ENCODE assay signal across 17 cellular contexts in genomic region chr9:131943397-131943796, GRCh38.
A peak's percentile ranks its signal among the peaks of the same experiment; 100 is the strongest.
DNase-seq lines count a peak whose midpoint lies in the region; ATAC-seq, FAIRE-seq and TF ChIP-seq lines count a peak whose summit lies in the region.
"Had no signal": no experiment of that assay in that cellular context is flagged by ENCODE, and none has a peak within 500 bp of the region (broad histone marks: within the 10 kb centered on the region; RNA-seq: fewer than 3 reads in every experiment).

No MANE protein-coding gene starts in this region.

- POLR2A ChIA-PET in WTC11 (lab: Charles Lee), result no interaction called here

- DNase-seq in H7 (peak; percentile 48), NCI-H1694 (lab: John Stamatoyannopoulos, UW) (peak; percentile 89), WTC11 (ENCODE audit: low spot score) (no peak), keratinocyte (ENCODE audit: low read depth, low spot score) (no peak), NCI-H226 (no peak)
- DNase-seq: activated CD8-positive, alpha-beta memory T cell treated with anti-CD3 and anti-CD28 coated beads for 24 hours; DMS79 treated with DMSO at 0.1 percent for 48 hours; immature natural killer cell; mammary epithelial cell; natural killer cell; RPMI8226 had no signal

- CTCF ChIA-PET in WTC11 (lab: Charles Lee), result interaction anchor here (0.7 to 2.2 kb wide), 5 partner anchors 8 to 293 kb away, joined by 3 to 7 read pairs (median 4); no protein-coding TSS in a partner anchor

- H3K9me3 Mint-ChIP-seq in WTC11, result peaks cover 6% of the 10 kb centered on the region
- H3K9me3 Mint-ChIP-seq: activated T-helper 2 cell treated with anti-CD3 and anti-CD28 coated beads, Interferon-gamma antibody, Interleukin-2, Interleukin-4, amounts not matched to agents 10 μg/mL and 5 μg/mL and 100 μg/mL, durations not matched to agents 14 hours and 24 hours and 36 hours; immature natural killer cell; natural killer cell had no signal

- H3K4me2 ChIP-seq in keratinocyte (ENCODE audit: control insufficient read depth, extremely low read depth, insufficient read depth, low read depth, low read length), result peak overlapping the region; percentile 79

- H3K4me1 Mint-ChIP-seq in WTC11, result peaks cover 30% of the 10 kb centered on the region

- ATAC-seq in WTC11 (peak; percentile 86), GM18511 (IDR thresholded peaks at IDR 0.05; ENCODE audit: unreplicated experiment) (no peak), HG03196 (IDR thresholded peaks at IDR 0.05; ENCODE audit: unreplicated experiment) (no peak)
- ATAC-seq: natural killer cell had no signal

- peaks cover 2% of the 10 kb centered on the region for H4K20me1 ChIP-seq in keratinocyte (ENCODE audit: control insufficient read depth, extremely low read depth, insufficient read depth, low read length)

- H3K27ac Mint-ChIP-seq in WTC11, result peak overlapping the region; percentile 65
- H3K27ac Mint-ChIP-seq: activated T-helper 2 cell treated with anti-CD3 and anti-CD28 coated beads, Interferon-gamma antibody, Interleukin-2, Interleukin-4, amounts not matched to agents 10 μg/mL and 5 μg/mL and 100 μg/mL, durations not matched to agents 14 hours and 24 hours and 36 hours; immature natural killer cell; natural killer cell had no signal

- H3K4me3 Mint-ChIP-seq in WTC11, result no peak overlapping the region
- H3K4me3 Mint-ChIP-seq: immature natural killer cell, natural killer cell had no signal

- no peak for TF ChIP-seq CTCF in WTC11 (IDR thresholded peaks at IDR 0.05)
- no peak for TF ChIP-seq CTCF in keratinocyte (optimal IDR thresholded peaks at IDR 0.05 in 1 of 3, IDR thresholded peaks at IDR 0.05 in 1 of 3, conservative IDR thresholded peaks at IDR 0.05 in 1 of 3; ENCODE audit: extremely low read depth in 1 of 3, insufficient read depth in 2 of 3, low read length in 3 of 3)

- no peaks in the 10 kb centered on the region for H3K27me3 Mint-ChIP-seq in WTC11 (ENCODE audit: low read depth)

- dilution Hi-C loops in keratinocyte (cut with MboI; ENCODE audit: extremely low pct_ligation_motif_present, low sequenced_read_pairs), result no loop called here

- H3K27me3 ChIP-seq in H7 (ENCODE audit: control insufficient read depth, insufficient read depth, low read length) (no peaks in the 10 kb centered on the region), keratinocyte (ENCODE audit: control insufficient read depth, extremely low read depth, insufficient read depth, low read length) (no peaks in the 10 kb centered on the region)
- H3K27me3 ChIP-seq: right atrium auricular region had no signal

- peaks cover 11% of the 10 kb centered on the region for H3K4me1 ChIP-seq in keratinocyte (ENCODE audit: control insufficient read depth, extremely low read depth, insufficient read depth, low read length)
- H3K4me1 ChIP-seq: right atrium auricular region had no signal

- peak; percentile 58 for FAIRE-seq in keratinocyte (lab: Jason Lieb, UNC)
- FAIRE-seq: HTR-8/SVneo had no signal

- H3K9me1 ChIP-seq in keratinocyte (ENCODE audit: control insufficient read depth, extremely low read depth, insufficient read depth, low read length), result no peaks in the 10 kb centered on the region

- no peak overlapping the region for H2AFZ ChIP-seq in keratinocyte (ENCODE audit: control insufficient read depth, low read length)

- H3K4me3 ChIP-seq in H7 (ENCODE audit: insufficient read depth, low read depth, low read length), result no peak overlapping the region
- H3K4me3 ChIP-seq in keratinocyte (ENCODE audit: control insufficient read depth in 2 of 3, extremely low read depth in 1 of 3, insufficient read depth in 2 of 3, low read depth in 1 of 3, low read length in 3 of 3), result no peak overlapping the region
- H3K4me3 ChIP-seq: coronary artery, right atrium auricular region had no signal

- no peaks in the 10 kb centered on the region for H3K79me2 ChIP-seq in keratinocyte (ENCODE audit: control insufficient read depth, insufficient read depth, low read length)

- H3K9ac ChIP-seq in keratinocyte (ENCODE audit: control insufficient read depth, extremely low read depth, insufficient read depth, low read length), result peak overlapping the region; percentile 15

- no peaks in the 10 kb centered on the region for H3K9me3 ChIP-seq in keratinocyte (ENCODE audit: control insufficient read depth, low read depth, low read length)
- H3K9me3 ChIP-seq: right atrium auricular region had no signal

- H3K36me3 Mint-ChIP-seq in WTC11, result peaks cover 5% of the 10 kb centered on the region
- H3K36me3 Mint-ChIP-seq: natural killer cell had no signal

- no peak overlapping the region for H3K27ac ChIP-seq in keratinocyte (ENCODE audit: control insufficient read depth, insufficient read depth, low read length)
- H3K27ac ChIP-seq: coronary artery, right atrium auricular region had no signal

- H3K36me3 ChIP-seq in H7 (replicated peaks; ENCODE audit: control insufficient read depth, insufficient read depth, low read length) (no peaks in the 10 kb centered on the region), keratinocyte (ENCODE audit: control insufficient read depth in 2 of 2, extremely low read depth in 1 of 2, insufficient read depth in 2 of 2, low read length in 2 of 2) (peaks cover 0 to 2% of the 10 kb centered on the region in 2 experiments)

TF ChIP-seq in WTC11, 78 proteins besides CTCF, POLR2A, EP300 and RAD21 (continues in another document):
- no peak for TF ChIP-seq ATF3 (CRISPR knock-in tag; conservative IDR thresholded peaks at IDR 0.05)
- no peak for TF ChIP-seq CREB1 (CRISPR knock-in tag; IDR thresholded peaks at IDR 0.05)
- TF ChIP-seq MLX (CRISPR knock-in tag; IDR thresholded peaks at IDR 0.05), result no peak
- no peak for TF ChIP-seq CREM (CRISPR knock-in tag; IDR thresholded peaks at IDR 0.05)
- TF ChIP-seq USF1 (CRISPR knock-in tag; IDR thresholded peaks at IDR 0.05), result no peak
- TF ChIP-seq MXD4 (CRISPR knock-in tag; IDR thresholded peaks at IDR 0.05; ENCODE audit: borderline replicate concordance), result no peak
- TF ChIP-seq NR2C2 (CRISPR knock-in tag; IDR thresholded peaks at IDR 0.05), result no peak
- TF ChIP-seq PRDM15 (CRISPR knock-in tag; IDR thresholded peaks at IDR 0.05), result no peak
- TF ChIP-seq ZNF423 (CRISPR knock-in tag; IDR thresholded peaks at IDR 0.05), result no peak
- no peak for TF ChIP-seq NFE2L1 (CRISPR knock-in tag; IDR thresholded peaks at IDR 0.05)
- no peak for TF ChIP-seq E2F5 (CRISPR knock-in tag; IDR thresholded peaks at IDR 0.05)

Comparison
In these comparisons a context has a peak if more than half of its experiments do, and no peak if none do; other contexts are left out.
1. DNase-seq: peak in H7 (single experiment) and NCI-H1694 (single experiment); none in WTC11 (single experiment), keratinocyte (single experiment) and NCI-H226 (single experiment).